In the genomic region with DNA sequence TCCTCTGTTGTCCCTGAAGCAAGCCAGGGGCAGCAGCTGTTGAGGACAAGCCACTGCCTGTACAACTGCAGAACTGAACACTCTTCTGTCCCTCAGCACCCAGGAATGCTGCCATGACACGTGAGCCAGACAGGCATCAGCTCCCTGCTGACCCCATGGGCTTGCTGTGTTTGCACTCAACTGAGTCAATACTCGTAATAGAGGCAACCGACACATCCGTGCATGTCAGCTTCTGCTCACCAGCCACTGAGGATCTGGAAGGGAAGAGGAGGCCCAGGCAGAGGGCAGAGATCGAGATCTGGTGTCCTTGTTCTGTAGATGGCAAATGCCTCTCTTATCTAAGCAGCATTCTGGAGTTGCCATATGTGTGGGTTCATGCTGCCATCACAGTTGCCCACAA, we compare ENCODE assay signal across 18 cellular contexts. TPM values are rescaled to one million over a fixed set of nuclear protein-coding genes. Genes with fewer than 3 reads are reported as not detected.
DNase-seq lines count a peak whose midpoint lies in the region; ATAC-seq lines count a peak whose summit lies in the region.
"Had no signal": no experiment of that assay in that cellular context is flagged by ENCODE, and none has a peak within 500 bp of the region (broad histone marks: within the 10 kb centered on the region; RNA-seq: fewer than 3 reads in every experiment).

No MANE protein-coding gene starts in this region.

- H3K23ac ChIP-seq in neuronal stem cell (ENCODE audit: low read depth, low read length, poor library complexity), result no peak overlapping the region

- H3K9ac ChIP-seq in neuronal stem cell (ENCODE audit: low read depth, low read length, poor library complexity), result no peak overlapping the region
- H3K9ac ChIP-seq: BLaER1 had no signal

- no peak overlapping the region for H2AK5ac ChIP-seq in neuronal stem cell (ENCODE audit: low read depth, low read length)

- H4K8ac ChIP-seq in neuronal stem cell (ENCODE audit: low read depth, low read length), result no peak overlapping the region

- no CpG with 5 or more reads among the region's 5 CpGs for WGBS in neuronal stem cell (ENCODE audit: extremely low coverage in 2 of 2, insufficient read length in 2 of 2, insufficient replicate concordance in 1 of 2), 2 donors

- H3K4me3 ChIP-seq in neuronal stem cell (ENCODE audit: low read length in 2 of 2), result no peak overlapping the region
- H3K4me3 ChIP-seq: BLaER1, right atrium auricular region, SK-N-MC, upper lobe of right lung had no signal

- H3K4ac ChIP-seq in neuronal stem cell (ENCODE audit: low read length), result no peak overlapping the region

- H3K9me3 ChIP-seq in neuronal stem cell (replicated peaks in 1 of 2; ENCODE audit: control insufficient read depth in 2 of 2, insufficient read depth in 1 of 2, low read depth in 1 of 2, low read length in 2 of 2), result peaks cover 0 to 4% of the 10 kb centered on the region in 2 donors
- H3K9me3 ChIP-seq: BLaER1, right atrium auricular region, upper lobe of right lung had no signal

- no peak overlapping the region for H3K27ac ChIP-seq in neuronal stem cell (replicated peaks; ENCODE audit: low read length)
- H3K27ac ChIP-seq: BLaER1, right atrium auricular region, SK-N-MC, upper lobe of right lung had no signal

- H2BK120ac ChIP-seq in neuronal stem cell (ENCODE audit: low read depth, low read length), result no peak overlapping the region

- ATAC-seq in sciatic nerve (no peak), HG03045 (IDR thresholded peaks at IDR 0.05; ENCODE audit: unreplicated experiment) (no peak), HG03097 (IDR thresholded peaks at IDR 0.05; ENCODE audit: low FRiP score, unreplicated experiment) (no peak)
- ATAC-seq: Panc1, T-helper 17 cell, upper lobe of right lung had no signal

- no peak overlapping the region for H3K14ac ChIP-seq in neuronal stem cell (ENCODE audit: low read length)

- H4K91ac ChIP-seq in neuronal stem cell (ENCODE audit: low read depth, low read length, poor library complexity), result no peak overlapping the region

- peak overlapping the region; percentile 33 for H2BK12ac ChIP-seq in neuronal stem cell (ENCODE audit: low read length)

- DNase-seq in COR-L47 (lab: John Stamatoyannopoulos, UW) (peak; percentile 13), NCI-H1092 treated with DMSO at 0.1 percent for 48 hours (lab: John Stamatoyannopoulos, UW) (peak; percentile 7), SHP77 (lab: John Stamatoyannopoulos, UW) (peak; percentile 42 to 75), neuronal stem cell (ENCODE audit: low spot score) (no peak), sciatic nerve (ENCODE audit: low spot score) (no peak), C1 segment of cervical spinal cord (lab: John Stamatoyannopoulos, UW) (no peak)
- DNase-seq: activated CD4-positive, alpha-beta T cell treated with anti-CD3 and anti-CD28 coated beads, Interleukin-2, amount 10 ng/mL, durations not matched to agents 24 days and 14 days; activated naive CD4-positive, alpha-beta T cell treated with anti-CD3 and anti-CD28 coated beads, Interleukin-2, amount 50 U/mL, for 16 hours; anterior cingulate cortex; kidney glomerular epithelial cell; T-helper 17 cell; upper lobe of right lung had no signal

- H3K36me3 ChIP-seq in neuronal stem cell (replicated peaks in 1 of 2; ENCODE audit: control insufficient read depth in 2 of 2, insufficient read depth in 2 of 2, low read length in 2 of 2), result no peaks in the 10 kb centered on the region
- H3K36me3 ChIP-seq: BLaER1, right atrium auricular region, upper lobe of right lung had no signal

- H3K79me1 ChIP-seq in neuronal stem cell (ENCODE audit: low read depth, low read length), result no peaks in the 10 kb centered on the region

- no peak overlapping the region for H3K18ac ChIP-seq in neuronal stem cell (ENCODE audit: low read length)

- no peak overlapping the region for H3K4me2 ChIP-seq in neuronal stem cell (ENCODE audit: insufficient read depth, low read length, poor library complexity, severe bottlenecking)
- H3K4me2 ChIP-seq: BLaER1 had no signal

- no peaks in the 10 kb centered on the region for H3K4me1 ChIP-seq in neuronal stem cell (ENCODE audit: control insufficient read depth in 2 of 2, insufficient read depth in 1 of 2, low read depth in 1 of 2, low read length in 2 of 2)
- H3K4me1 ChIP-seq: BLaER1, right atrium auricular region, upper lobe of right lung had no signal

- no peak overlapping the region for H2BK15ac ChIP-seq in neuronal stem cell (ENCODE audit: low read length)

- H2AFZ ChIP-seq in neuronal stem cell (ENCODE audit: low read length), result no peak overlapping the region

- H2BK5ac ChIP-seq in neuronal stem cell (ENCODE audit: low read length), result no peak overlapping the region

- intact Hi-C loops in sciatic nerve (cut with DNase I), result no loop called here

- H3K27me3 ChIP-seq in neuronal stem cell (ENCODE audit: control insufficient read depth in 3 of 3, insufficient read depth in 3 of 3, low read depth in 1 of 3, low read length in 3 of 3), result peaks cover 0 to 9% (median 0%) of the 10 kb centered on the region in 3 experiments
- H3K27me3 ChIP-seq: BLaER1, right atrium auricular region, upper lobe of right lung had no signal

RNA-seq across cellular contexts. Expression of a gene that starts 54.3 kb away (rescaled TPM):
- polyA plus RNA-seq in neuronal stem cell (2013, experiment 1 of 2), result 61.5 TPM
- polyA plus RNA-seq in neuronal stem cell (2013, experiment 2 of 2), result 64.0 TPM
- total RNA-seq in sciatic nerve, result 124 TPM

Comparison
In these comparisons a context has a peak if more than half of its experiments do, and no peak if none do; other contexts are left out.
1. DNase-seq: peak in COR-L47 (single experiment), NCI-H1092 treated with DMSO at 0.1 percent for 48 hours (single experiment) and SHP77 (2 of 2); none in neuronal stem cell (single experiment), sciatic nerve (single experiment) and C1 segment of cervical spinal cord (0 of 14).